40 cellular contexts compared by ENCODE assay signal in the genomic region with DNA sequence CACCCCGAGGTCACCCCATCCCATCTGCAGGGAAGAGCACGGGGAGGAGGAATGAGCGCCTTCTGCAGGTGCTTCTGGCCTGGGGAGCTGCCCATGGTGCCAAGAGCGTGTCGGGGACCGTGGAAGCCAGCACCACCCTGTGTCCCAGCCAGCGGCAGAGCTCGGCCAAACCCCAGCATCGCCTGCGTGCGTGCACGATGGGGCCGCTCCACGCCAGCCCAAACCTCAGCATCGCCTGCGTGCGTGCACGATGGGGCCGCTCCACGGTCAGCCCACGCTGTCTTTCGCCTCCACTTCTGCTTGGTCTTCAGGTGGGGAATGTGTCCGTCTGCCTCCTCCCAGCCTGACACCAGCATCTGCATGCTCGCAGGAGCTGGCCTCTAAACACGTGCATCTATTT. TPM values are rescaled to one million over a fixed set of nuclear protein-coding genes. Genes with fewer than 3 reads are reported as not detected.
"Had no signal": no experiment of that assay in that cellular context is flagged by ENCODE, and none has a peak within 500 bp of the region (broad histone marks: within the 10 kb centered on the region; RNA-seq: fewer than 3 reads in every experiment).

No MANE protein-coding gene starts in this region.

- H3K4me3 ChIP-seq: adrenal gland, body of pancreas, breast epithelium had no signal

- H3K9me3 Mint-ChIP-seq: activated B cell treated with CpG ODN at 0.5 μM for 24 hours; activated CD4-positive, alpha-beta memory T cell treated with anti-CD3 and anti-CD28 coated beads for 36 hours; activated CD4-positive, alpha-beta T cell treated with anti-CD3 and anti-CD28 coated beads, Interleukin-2, amount 10 ng/mL, durations not matched to agents 24 days and 14 days; activated CD8-positive, alpha-beta T cell treated with anti-CD3 and anti-CD28 coated beads for 36 hours; activated naive CD4-positive, alpha-beta T cell treated with anti-CD3 and anti-CD28 coated beads for 36 hours; activated naive CD4-positive, alpha-beta T cell treated with anti-CD3 and anti-CD28 coated beads, Interleukin-2, amount 50 U/mL, for 72 hours; activated naive CD8-positive, alpha-beta T cell treated with anti-CD3 and anti-CD28 coated beads for 36 hours; activated T-cell treated with anti-CD3 and anti-CD28 coated beads, Interleukin-2, amount 50 U/mL, for 4 hours; activated T-cell treated with anti-CD3 and anti-CD28 coated beads, Interleukin-2, amount 50 U/mL, for 72 hours; activated T-helper 1 cell treated with anti-CD3 and anti-CD28 coated beads, Interleukin-12 subunit alpha, Interleukin-12 subunit beta, Interleukin-2, Interleukin-4 antibody, amounts not matched to agents 30 ng/mL and 10 ng/mL and 1 ng/mL, durations not matched to agents 14 hours and 24 hours and 36 hours; activated T-helper 17 cell treated with anti-CD3 and anti-CD28 coated beads, Interleukin-2, amount 50 U/mL, for 72 hours; T-cell had no signal

- FAIRE-seq: astrocyte, TTC549 had no signal

- H3K4me1 ChIP-seq: adrenal gland, body of pancreas, breast epithelium had no signal

- H3K4me1 Mint-ChIP-seq: activated CD4-positive, alpha-beta T cell treated with anti-CD3 and anti-CD28 coated beads, Interleukin-2, amount 10 ng/mL, durations not matched to agents 24 days and 14 days; activated T-helper 17 cell treated with anti-CD3 and anti-CD28 coated beads, Interleukin-2, amount 50 U/mL, for 72 hours; T-cell had no signal

- H3K27me3 ChIP-seq: adrenal gland, body of pancreas, brain microvascular endothelial cell, breast epithelium had no signal

- H3K36me3 Mint-ChIP-seq: activated CD4-positive, alpha-beta memory T cell treated with anti-CD3 and anti-CD28 coated beads for 36 hours; activated naive CD4-positive, alpha-beta T cell treated with anti-CD3 and anti-CD28 coated beads, Interleukin-2, amount 50 U/mL, for 72 hours had no signal

- H3K4me3 Mint-ChIP-seq: activated B cell treated with CpG ODN at 0.5 μM for 24 hours; activated CD4-positive, alpha-beta memory T cell treated with anti-CD3 and anti-CD28 coated beads for 36 hours; activated CD4-positive, alpha-beta T cell treated with anti-CD3 and anti-CD28 coated beads, Interleukin-2, amount 10 ng/mL, durations not matched to agents 24 days and 14 days; activated CD8-positive, alpha-beta T cell treated with anti-CD3 and anti-CD28 coated beads for 36 hours; activated naive CD4-positive, alpha-beta T cell treated with anti-CD3 and anti-CD28 coated beads for 36 hours; activated naive CD8-positive, alpha-beta T cell treated with anti-CD3 and anti-CD28 coated beads for 36 hours; activated T-cell treated with anti-CD3 and anti-CD28 coated beads, Interleukin-2, amount 50 U/mL, for 4 hours; activated T-cell treated with anti-CD3 and anti-CD28 coated beads, Interleukin-2, amount 50 U/mL, for 72 hours; activated T-helper 1 cell treated with anti-CD3 and anti-CD28 coated beads, Interleukin-12 subunit alpha, Interleukin-12 subunit beta, Interleukin-2, Interleukin-4 antibody, amounts not matched to agents 30 ng/mL and 10 ng/mL and 1 ng/mL, durations not matched to agents 14 hours and 24 hours and 36 hours; activated T-helper 17 cell treated with anti-CD3 and anti-CD28 coated beads, Interleukin-2, amount 50 U/mL, for 72 hours; T-cell; T-helper 17 cell had no signal

- H3K27ac ChIP-seq: adrenal gland, body of pancreas, brain microvascular endothelial cell, VCaP had no signal

- DNase-seq: activated B cell treated with CpG ODN at 0.5 μM for 24 hours; activated CD4-positive, alpha-beta memory T cell treated with anti-CD3 and anti-CD28 coated beads for 36 hours; activated CD4-positive, alpha-beta T cell treated with anti-CD3 and anti-CD28 coated beads for 4 hours; activated CD4-positive, alpha-beta T cell treated with anti-CD3 and anti-CD28 coated beads, Interleukin-2, amount 10 ng/mL, durations not matched to agents 24 days and 14 days; activated CD4-positive, alpha-beta T cell treated with anti-CD3 and anti-CD28 coated beads, Interleukin-2, amount 50 U/mL, for 1 hour; activated CD4-positive, alpha-beta T cell treated with anti-CD3 and anti-CD28 coated beads, Interleukin-2, amount 50 U/mL, for 4 hours; activated CD4-positive, CD25-positive, alpha-beta regulatory T cell treated with anti-CD3 and anti-CD28 coated beads, Interleukin-2, amount 50 U/mL, for 72 hours; activated CD8-positive, alpha-beta memory T cell treated with anti-CD3 and anti-CD28 coated beads, Interleukin-2, amount 50 U/mL, for 4 hours; activated CD8-positive, alpha-beta T cell treated with anti-CD3 and anti-CD28 coated beads for 36 hours; activated effector memory CD4-positive, alpha-beta T cell treated with anti-CD3 and anti-CD28 coated beads, Interleukin-2, amount 50 U/mL, for 16 hours; activated gamma-delta T cell treated with Interleukin-2 at 50 U/mL for 16 hours; activated naive CD4-positive, alpha-beta T cell; activated naive CD4-positive, alpha-beta T cell treated with anti-CD3 and anti-CD28 coated beads for 36 hours; activated naive CD4-positive, alpha-beta T cell treated with anti-CD3 and anti-CD28 coated beads, Interleukin-2, amount 50 U/mL, for 16 hours; activated naive CD8-positive, alpha-beta T cell treated with anti-CD3 and anti-CD28 coated beads for 36 hours; activated T-cell treated with anti-CD3 and anti-CD28 coated beads for 4 hours; activated T-cell treated with anti-CD3 and anti-CD28 coated beads, Interleukin-2, amount 50 U/mL, for 1 hour; activated T-cell treated with anti-CD3 and anti-CD28 coated beads, Interleukin-2, amount 50 U/mL, for 4 hours; activated T-cell treated with anti-CD3 and anti-CD28 coated beads, Interleukin-2, amount 50 U/mL, for 72 hours; adrenal gland; amniotic stem cell; aorta; body of pancreas; brain microvascular endothelial cell; central memory CD4-positive, alpha-beta T cell; T-cell; T-helper 17 cell; T1000 had no signal

- H3K27me3 Mint-ChIP-seq: activated B cell treated with CpG ODN at 0.5 μM for 24 hours; activated CD4-positive, alpha-beta memory T cell treated with anti-CD3 and anti-CD28 coated beads for 36 hours; activated CD4-positive, alpha-beta T cell treated with anti-CD3 and anti-CD28 coated beads, Interleukin-2, amount 10 ng/mL, durations not matched to agents 24 days and 14 days; activated CD8-positive, alpha-beta T cell treated with anti-CD3 and anti-CD28 coated beads for 36 hours; activated naive CD8-positive, alpha-beta T cell treated with anti-CD3 and anti-CD28 coated beads for 36 hours; activated T-helper 17 cell treated with anti-CD3 and anti-CD28 coated beads, Interleukin-2, amount 50 U/mL, for 72 hours; T-cell; T-helper 17 cell had no signal

- ATAC-seq: activated CD8-positive, alpha-beta T cell treated with anti-CD3 and anti-CD28 coated beads for 36 hours; activated naive CD4-positive, alpha-beta T cell treated with anti-CD3 and anti-CD28 coated beads, Interleukin-2, amount 50 U/mL, for 72 hours; activated T-cell treated with anti-CD3 and anti-CD28 coated beads, Interleukin-2, amount 50 U/mL, for 4 hours; activated T-cell treated with anti-CD3 and anti-CD28 coated beads, Interleukin-2, amount 50 U/mL, for 72 hours; activated T-helper 17 cell treated with anti-CD3 and anti-CD28 coated beads, Interleukin-2, amount 50 U/mL, for 72 hours; body of pancreas; T-cell; T-helper 17 cell had no signal

- H3K27ac Mint-ChIP-seq: activated B cell treated with CpG ODN at 0.5 μM for 24 hours; activated CD4-positive, alpha-beta memory T cell treated with anti-CD3 and anti-CD28 coated beads for 36 hours; activated CD4-positive, alpha-beta T cell treated with anti-CD3 and anti-CD28 coated beads, Interleukin-2, amount 10 ng/mL, durations not matched to agents 24 days and 14 days; activated CD8-positive, alpha-beta T cell treated with anti-CD3 and anti-CD28 coated beads for 36 hours; activated naive CD4-positive, alpha-beta T cell treated with anti-CD3 and anti-CD28 coated beads for 36 hours; activated naive CD4-positive, alpha-beta T cell treated with anti-CD3 and anti-CD28 coated beads, Interleukin-2, amount 50 U/mL, for 72 hours; activated naive CD8-positive, alpha-beta T cell treated with anti-CD3 and anti-CD28 coated beads for 36 hours; activated T-cell treated with anti-CD3 and anti-CD28 coated beads, Interleukin-2, amount 50 U/mL, for 72 hours; activated T-helper 1 cell treated with anti-CD3 and anti-CD28 coated beads, Interleukin-12 subunit alpha, Interleukin-12 subunit beta, Interleukin-2, Interleukin-4 antibody, amounts not matched to agents 30 ng/mL and 10 ng/mL and 1 ng/mL, durations not matched to agents 14 hours and 24 hours and 36 hours; activated T-helper 17 cell treated with anti-CD3 and anti-CD28 coated beads, Interleukin-2, amount 50 U/mL, for 72 hours; T-cell; T-helper 17 cell had no signal

- H3K9me3 ChIP-seq: adrenal gland, body of pancreas, breast epithelium had no signal

RNA-seq across cellular contexts. Expression of gene PABPN1L, which starts 23.7 kb away (rescaled TPM):
- total RNA-seq: activated CD4-positive, alpha-beta memory T cell treated with anti-CD3 and anti-CD28 coated beads for 36 hours; activated CD4-positive, alpha-beta T cell treated with anti-CD3 and anti-CD28 coated beads, Interleukin-2, amount 10 ng/mL, durations not matched to agents 24 days and 14 days; activated CD8-positive, alpha-beta memory T cell treated with anti-CD3 and anti-CD28 coated beads for 36 hours; activated CD8-positive, alpha-beta T cell treated with anti-CD3 and anti-CD28 coated beads for 36 hours; activated naive CD4-positive, alpha-beta T cell treated with anti-CD3 and anti-CD28 coated beads for 36 hours; activated naive CD4-positive, alpha-beta T cell treated with anti-CD3 and anti-CD28 coated beads, Interleukin-2, amount 50 U/mL, for 72 hours; activated naive CD8-positive, alpha-beta T cell treated with anti-CD3 and anti-CD28 coated beads for 36 hours; activated T-cell treated with anti-CD3 and anti-CD28 coated beads, Interleukin-2, amount 50 U/mL, for 4 hours; activated T-cell treated with anti-CD3 and anti-CD28 coated beads, Interleukin-2, amount 50 U/mL, for 72 hours; activated T-helper 1 cell treated with anti-CD3 and anti-CD28 coated beads, Interleukin-12 subunit alpha, Interleukin-12 subunit beta, Interleukin-2, Interleukin-4 antibody, amounts not matched to agents 30 ng/mL and 10 ng/mL and 1 ng/mL, durations not matched to agents 14 hours and 24 hours and 36 hours; activated T-helper 17 cell treated with anti-CD3 and anti-CD28 coated beads, Interleukin-2, amount 50 U/mL, for 72 hours; aorta; astrocyte; body of pancreas; breast epithelium; cardiac septum; cerebellum; T-cell; T-helper 1 cell treated with Interleukin-12 subunit alpha and Interleukin-12 subunit beta and Interleukin-4 antibody, amounts not matched to agents 30 ng/mL and 1 ng/mL, for 36 hours; T-helper 17 cell; T-helper 2 cell treated with Interferon-gamma antibody and Interleukin-4, amounts not matched to agents 100 ng/mL and 5 ng/mL, for 36 hours had no signal
- polyA plus RNA-seq: aorta had no signal
